27 cellular contexts compared by ENCODE assay signal in genomic region chr15:82792068-82792467, GRCh38. TPM values are rescaled to one million over a fixed set of nuclear protein-coding genes. Genes with fewer than 3 reads are reported as not detected.
DNase-seq lines count a peak whose midpoint lies in the region; ATAC-seq, FAIRE-seq and TF ChIP-seq lines count a peak whose summit lies in the region.
"Had no signal": no experiment of that assay in that cellular context is flagged by ENCODE, and none has a peak within 500 bp of the region (broad histone marks: within the 10 kb centered on the region; RNA-seq: fewer than 3 reads in every experiment).

No MANE protein-coding gene starts in this region.

- no peak for ATAC-seq in HepG2
- no peak for ATAC-seq in right lobe of liver
- ATAC-seq in activated T-helper 17 cell treated with anti-CD3 and anti-CD28 coated beads, Interleukin-2, amount 50 U/mL, for 72 hours (replicated peaks), result peak; percentile 39
- no peak for ATAC-seq in stimulated activated naive B cell treated with anti-CD40 and anti-IgM and Interleukin-4, amounts not matched to agents 10 μg/mL and 1 μg/mL and 100 μg/mL, for 72 hours (replicated peaks)
- no peak for ATAC-seq in HG03135 (IDR thresholded peaks at IDR 0.05; ENCODE audit: unreplicated experiment)

- no peak overlapping the region for H3K27ac Mint-ChIP-seq in activated T-helper 17 cell treated with anti-CD3 and anti-CD28 coated beads, Interleukin-2, amount 50 U/mL, for 72 hours
- peak overlapping the region; percentile 62 for H3K27ac Mint-ChIP-seq in stimulated activated naive B cell treated with anti-CD40 and anti-IgM and Interleukin-4, amounts not matched to agents 10 μg/mL and 1 μg/mL and 100 μg/mL, for 72 hours
- H3K27ac Mint-ChIP-seq: CD4-positive, CD25-positive, alpha-beta regulatory T cell had no signal

- in situ Hi-C loops in HepG2 (cut with HindIII; ENCODE audit: extremely low pct_ligation_motif_present, low pct_unique_long_range_greater_than_20kb), result no loop called here

- 0% methylated on average over 1 of the region's 1 CpG for WGBS in HepG2 (ENCODE audit: low lambda C conversion rate)
- WGBS in right lobe of liver (ENCODE audit: insufficient coverage, low coverage, low lambda C conversion rate, missing lambda C conversion rate), result 39% methylated on average over 1 of the region's 1 CpG

- H3K9me3 Mint-ChIP-seq in activated T-helper 17 cell treated with anti-CD3 and anti-CD28 coated beads, Interleukin-2, amount 50 U/mL, for 72 hours, result peaks cover 6% of the 10 kb centered on the region
- peaks cover 5 to 7% of the 10 kb centered on the region in 2 donors for H3K9me3 Mint-ChIP-seq in stimulated activated naive B cell treated with anti-CD40 and anti-IgM and Interleukin-4, amounts not matched to agents 10 μg/mL and 1 μg/mL and 100 μg/mL, for 72 hours

- no peaks in the 10 kb centered on the region; a peak in 2 of 5 replicates for H3K27me3 ChIP-seq in HepG2 (ENCODE audit: control insufficient read depth in 1 of 2, insufficient read depth in 2 of 2, low read length in 2 of 2)
- no peaks in the 10 kb centered on the region for H3K27me3 ChIP-seq in right lobe of liver
- H3K27me3 ChIP-seq: BLaER1, SJCRH30 had no signal

- DNase-seq in HepG2 (ENCODE audit: low spot score) (no peak), right lobe of liver (no peak), epithelial cell of prostate (ENCODE audit: low read depth, low spot score) (peak; percentile 63), SW480 (ENCODE audit: low spot score) (no peak)
- no peak for DNase-seq in stimulated activated naive B cell treated with anti-CD40 and anti-IgM and Interleukin-4, amounts not matched to agents 10 μg/mL and 1 μg/mL and 100 μg/mL, for 72 hours
- no peak for DNase-seq in activated naive CD4-positive, alpha-beta T cell treated with Interleukin-2 at 50 U/mL for 16 hours
- DNase-seq: 8988T; CD4-positive, CD25-positive, alpha-beta regulatory T cell; DMS153; DND-41; KBM-7; NCI-H1092; NCI-H1417 treated with DMSO at 0.1 percent for 48 hours; NCI-H1694 treated with DMSO at 0.1 percent for 48 hours; NCI-H2081; NCI-H2227 treated with DMSO at 0.1 percent for 48 hours; NCI-H510A; NCI-H748 treated with DMSO at 0.1 percent for 48 hours; SJCRH30 had no signal

- TF ChIP-seq CTCF in HepG2 (CRISPR knock-in tag; IDR thresholded peaks at IDR 0.05), result no peak
- no peak for TF ChIP-seq CTCF in right lobe of liver (IDR thresholded peaks at IDR 0.05)

- no peaks in the 10 kb centered on the region for H3K27me3 Mint-ChIP-seq in activated T-helper 17 cell treated with anti-CD3 and anti-CD28 coated beads, Interleukin-2, amount 50 U/mL, for 72 hours
- H3K27me3 Mint-ChIP-seq in stimulated activated naive B cell treated with anti-CD40 and anti-IgM and Interleukin-4, amounts not matched to agents 10 μg/mL and 1 μg/mL and 100 μg/mL, for 72 hours, result peaks cover 5 to 13% of the 10 kb centered on the region in 2 donors

- H3K4me3 ChIP-seq in HepG2 (replicated peaks in 1 of 3; ENCODE audit: insufficient read depth in 1 of 3, low read depth in 2 of 3, low read length in 3 of 3), result no peak overlapping the region
- no peak overlapping the region for H3K4me3 ChIP-seq in right lobe of liver
- H3K4me3 ChIP-seq: BLaER1, SJCRH30 had no signal

- intact Hi-C loops in HepG2 (cut with micrococcal nuclease; ENCODE audit: unreplicated experiment), result no loop called here
- intact Hi-C loops in right lobe of liver (cut with DNase I), result no loop called here

- H2AFZ ChIP-seq in HepG2 (ENCODE audit: low read length), result no peak overlapping the region

- H3K4me2 ChIP-seq in HepG2 (ENCODE audit: low read depth, low read length), result no peak overlapping the region
- H3K4me2 ChIP-seq: BLaER1 had no signal

- no peaks in the 10 kb centered on the region for H3K9me3 ChIP-seq in HepG2 (ENCODE audit: low read length)
- H3K9me3 ChIP-seq in right lobe of liver, result no peaks in the 10 kb centered on the region
- H3K9me3 ChIP-seq: BLaER1, SJCRH30 had no signal

- no peak overlapping the region for H3K9ac ChIP-seq in HepG2 (ENCODE audit: insufficient read depth, low read depth, low read length)
- H3K9ac ChIP-seq: BLaER1 had no signal

- no peak for FAIRE-seq in HepG2 (lab: Jason Lieb, UNC)
- FAIRE-seq: GM18507, H54, RCC 7860 had no signal

- H3K27ac ChIP-seq in HepG2 (ENCODE audit: extremely low read length, insufficient read depth, low read length) (no peak overlapping the region), right lobe of liver (no peak overlapping the region), epithelial cell of prostate (no peak overlapping the region)
- H3K27ac ChIP-seq: BLaER1, SJCRH30 had no signal

- H4K20me1 ChIP-seq in HepG2 (ENCODE audit: insufficient read depth, low read length), result no peaks in the 10 kb centered on the region
- H4K20me1 ChIP-seq: BLaER1 had no signal

- H3K79me2 ChIP-seq in HepG2 (ENCODE audit: insufficient read depth, low read length), result no peaks in the 10 kb centered on the region

- H3K4me1 Mint-ChIP-seq in activated T-helper 17 cell treated with anti-CD3 and anti-CD28 coated beads, Interleukin-2, amount 50 U/mL, for 72 hours, result no peaks in the 10 kb centered on the region
- no peaks in the 10 kb centered on the region for H3K4me1 Mint-ChIP-seq in stimulated activated naive B cell treated with anti-CD40 and anti-IgM and Interleukin-4, amounts not matched to agents 10 μg/mL and 1 μg/mL and 100 μg/mL, for 72 hours
- H3K4me1 Mint-ChIP-seq: CD4-positive, CD25-positive, alpha-beta regulatory T cell had no signal

- H3K4me1 ChIP-seq in HepG2 (ENCODE audit: insufficient read depth, low read length), result no peaks in the 10 kb centered on the region; the same call in 1 of the 2 replicates
- no peaks in the 10 kb centered on the region for H3K4me1 ChIP-seq in right lobe of liver
- H3K4me1 ChIP-seq: BLaER1, SJCRH30 had no signal

- CTCF ChIA-PET in HepG2 (lab: Yijun Ruan, JAX; ENCODE audit: low intra/inter-chr PET ratio, low total read pairs), result no interaction called here

- TF ChIP-seq POLR2A in HepG2 (IDR thresholded peaks at IDR 0.05; ENCODE audit: insufficient read depth in 1 of 2, low read depth in 2 of 2, low read length in 2 of 2) (no peak), right lobe of liver (IDR thresholded peaks at IDR 0.05) (no peak)

- no peak for TF ChIP-seq EP300 in HepG2 (IDR thresholded peaks at IDR 0.05; ENCODE audit: low read depth in 2 of 2, low read length in 2 of 2)
- no peak for TF ChIP-seq EP300 in HepG2 (CRISPR knock-in tag; IDR thresholded peaks at IDR 0.05; ENCODE audit: borderline replicate concordance)

- BruUV-seq in HepG2 (replicated peaks; lab: Mats Ljungman, UMichigan), result no TSS peak

- H3K36me3 ChIP-seq in HepG2 (replicated peaks in 1 of 2; ENCODE audit: control insufficient read depth in 1 of 2, insufficient read depth in 2 of 2, low read length in 2 of 2) (no peaks in the 10 kb centered on the region), right lobe of liver (no peaks in the 10 kb centered on the region)
- H3K36me3 ChIP-seq: BLaER1, SJCRH30 had no signal

- POLR2A ChIA-PET in HepG2 (lab: Yijun Ruan, JAX), result no interaction called here

- TF ChIP-seq RAD21 in HepG2 (CRISPR knock-in tag; IDR thresholded peaks at IDR 0.05), result no peak

- H3K36me3 Mint-ChIP-seq in activated T-helper 17 cell treated with anti-CD3 and anti-CD28 coated beads, Interleukin-2, amount 50 U/mL, for 72 hours (ENCODE audit: low read depth), result no peaks in the 10 kb centered on the region
- H3K36me3 Mint-ChIP-seq in stimulated activated naive B cell treated with anti-CD40 and anti-IgM and Interleukin-4, amounts not matched to agents 10 μg/mL and 1 μg/mL and 100 μg/mL, for 72 hours, result peaks cover 3 to 6% of the 10 kb centered on the region in 2 donors
- H3K36me3 Mint-ChIP-seq: CD4-positive, CD25-positive, alpha-beta regulatory T cell had no signal

- H3K4me3 Mint-ChIP-seq in activated T-helper 17 cell treated with anti-CD3 and anti-CD28 coated beads, Interleukin-2, amount 50 U/mL, for 72 hours, result no peak overlapping the region
- H3K4me3 Mint-ChIP-seq in stimulated activated naive B cell treated with anti-CD40 and anti-IgM and Interleukin-4, amounts not matched to agents 10 μg/mL and 1 μg/mL and 100 μg/mL, for 72 hours, result no peak overlapping the region
- H3K4me3 Mint-ChIP-seq: CD4-positive, CD25-positive, alpha-beta regulatory T cell had no signal

RNA-seq across cellular contexts. Expression of gene FSD2, which starts 13.8 kb away (rescaled TPM):
- not detected in 2 replicates for total RNA-seq in HepG2 (2016; rRNA removed; fragmentation: Illumina TruSeq; extraction: Trizol)
- not detected in 2 replicates for total RNA-seq in HepG2 (2016; cell fraction: cytosol; rRNA removed; fragmentation: Illumina TruSeq; extraction: Trizol; ENCODE audit: low read depth)
- total RNA-seq in HepG2 (2016; cell fraction: insoluble cytoplasmic fraction; rRNA removed; fragmentation: Illumina TruSeq; extraction: Trizol), result not detected in 2 replicates
- total RNA-seq in HepG2 (2016; cell fraction: membrane; rRNA removed; fragmentation: Illumina TruSeq; extraction: Trizol), result not detected in 2 replicates
- total RNA-seq in HepG2 (2016; cell fraction: nucleus; rRNA removed; fragmentation: Illumina TruSeq; extraction: Trizol), result not detected in 2 replicates
- polyA plus RNA-seq in HepG2 (2011; rRNA removed), result not detected in 2 replicates
- not detected in 2 replicates for polyA plus RNA-seq in HepG2 (2011; cell fraction: cytosol; rRNA removed)
- not detected in 2 replicates for polyA plus RNA-seq in HepG2 (2011; cell fraction: nucleus; rRNA removed)
- not detected in 2 replicates for polyA plus RNA-seq in HepG2 (2012)
- not detected in 2 replicates for polyA plus RNA-seq in HepG2 (2016; cell fraction: cytosol; fragmentation: Illumina TruSeq; extraction: Trizol; ENCODE audit: low read depth)
- not detected in 2 replicates for polyA plus RNA-seq in HepG2 (2016; cell fraction: insoluble cytoplasmic fraction; fragmentation: Illumina TruSeq; extraction: Trizol; ENCODE audit: low read depth)
- polyA plus RNA-seq in HepG2 (2016; cell fraction: membrane; fragmentation: Illumina TruSeq; extraction: Trizol; ENCODE audit: low read depth), result not detected in 2 replicates
- not detected in 2 replicates for polyA plus RNA-seq in HepG2 (2016; cell fraction: nucleus; fragmentation: Illumina TruSeq; extraction: Trizol; ENCODE audit: insufficient read depth, low read depth)
- not detected in 2 replicates for polyA minus RNA-seq in HepG2 (2011; rRNA and poly(A)+ RNA removed; ENCODE audit: low replicate concordance)
- polyA minus RNA-seq in HepG2 (2011; cell fraction: cytosol; rRNA and poly(A)+ RNA removed), result not detected in 2 replicates
- under 0.01 TPM in 1 of 2 replicates, not detected in the other for polyA minus RNA-seq in HepG2 (2011; cell fraction: nucleus; rRNA and poly(A)+ RNA removed)
- total RNA-seq in right lobe of liver, result not detected
- not detected for total RNA-seq in activated T-helper 17 cell treated with anti-CD3 and anti-CD28 coated beads, Interleukin-2, amount 50 U/mL, for 72 hours
- total RNA-seq: CD4-positive, CD25-positive, alpha-beta regulatory T cell; HT1080; LHCN-M2 had no signal

RNA-seq across cellular contexts. Expression of gene WHAMM, which starts 17.4 kb away (rescaled TPM):
- 2.7 and 2.9 TPM in 2 replicates for total RNA-seq in HepG2 (2016; rRNA removed; fragmentation: Illumina TruSeq; extraction: Trizol)
- total RNA-seq in HepG2 (2016; cell fraction: cytosol; rRNA removed; fragmentation: Illumina TruSeq; extraction: Trizol; ENCODE audit: low read depth), result 3.1 and 4.9 TPM in 2 replicates
- 2.6 and 3.0 TPM in 2 replicates for total RNA-seq in HepG2 (2016; cell fraction: insoluble cytoplasmic fraction; rRNA removed; fragmentation: Illumina TruSeq; extraction: Trizol)
- 2.5 and 2.6 TPM in 2 replicates for total RNA-seq in HepG2 (2016; cell fraction: membrane; rRNA removed; fragmentation: Illumina TruSeq; extraction: Trizol)
- 3.3 and 3.8 TPM in 2 replicates for total RNA-seq in HepG2 (2016; cell fraction: nucleus; rRNA removed; fragmentation: Illumina TruSeq; extraction: Trizol)
- 3.0 and 3.5 TPM in 2 replicates for polyA plus RNA-seq in HepG2 (2011; rRNA removed)
- 2.4 TPM in 2 replicates for polyA plus RNA-seq in HepG2 (2011; cell fraction: cytosol; rRNA removed)
- polyA plus RNA-seq in HepG2 (2011; cell fraction: nucleus; rRNA removed), result 3.2 and 3.8 TPM in 2 replicates
- 3.0 and 3.3 TPM in 2 replicates for polyA plus RNA-seq in HepG2 (2012)
- 0.59 and 0.61 TPM in 2 replicates for polyA plus RNA-seq in HepG2 (2016; cell fraction: cytosol; fragmentation: Illumina TruSeq; extraction: Trizol; ENCODE audit: low read depth)
- polyA plus RNA-seq in HepG2 (2016; cell fraction: insoluble cytoplasmic fraction; fragmentation: Illumina TruSeq; extraction: Trizol; ENCODE audit: low read depth), result 4.2 and 4.9 TPM in 2 replicates
- 2.1 and 2.3 TPM in 2 replicates for polyA plus RNA-seq in HepG2 (2016; cell fraction: membrane; fragmentation: Illumina TruSeq; extraction: Trizol; ENCODE audit: low read depth)
- polyA plus RNA-seq in HepG2 (2016; cell fraction: nucleus; fragmentation: Illumina TruSeq; extraction: Trizol; ENCODE audit: insufficient read depth, low read depth), result 6.8 and 8.2 TPM in 2 replicates
- 1.8 and 2.1 TPM in 2 replicates for polyA minus RNA-seq in HepG2 (2011; rRNA and poly(A)+ RNA removed; ENCODE audit: low replicate concordance)
- polyA minus RNA-seq in HepG2 (2011; cell fraction: cytosol; rRNA and poly(A)+ RNA removed), result 1.5 and 1.6 TPM in 2 replicates
- polyA minus RNA-seq in HepG2 (2011; cell fraction: nucleus; rRNA and poly(A)+ RNA removed), result 3.1 TPM in 2 replicates
- 1 to 10 TPM; 3.7 to 6.5 (median 4.7) TPM for total RNA-seq in right lobe of liver
- total RNA-seq in activated T-helper 17 cell treated with anti-CD3 and anti-CD28 coated beads, Interleukin-2, amount 50 U/mL, for 72 hours, result 1 to 10 TPM; 3.9 to 4.3 TPM
